In genomic region chr17:34171245-34171818, GRCh38 we compare ENCODE assay signal across 8 cellular contexts.
DNase-seq lines count a peak whose midpoint lies in the region; ATAC-seq and TF ChIP-seq lines count a peak whose summit lies in the region.

No MANE protein-coding gene starts in this region.

- no peaks in the 10 kb centered on the region for H3K9me2 ChIP-seq in OCI-LY1 (ENCODE audit: low read depth, low read length)

- H3K4me3 ChIP-seq in BJ (ENCODE audit: low read depth, low read length) (no peak overlapping the region), H7 (ENCODE audit: insufficient read depth, low read depth, low read length) (no peak overlapping the region), OCI-LY1 (ENCODE audit: low read depth, low read length, poor library complexity, severe bottlenecking) (no peak overlapping the region)

- no peak overlapping the region for H3K9ac ChIP-seq in OCI-LY1 (ENCODE audit: low read length)

- DNase-seq in BJ (ENCODE audit: low read depth) (no peak), H7 (peak; percentile 48), foreskin keratinocyte (peak in 1 of 2 donors; percentile 23), pons (ENCODE audit: low spot score) (peak; percentile 46), occipital lobe (lab: John Stamatoyannopoulos, UW) (no peak), NCI-H128 (lab: John Stamatoyannopoulos, UW; ENCODE audit: unreplicated experiment) (no peak)
- peak; percentile 71 to 72 for DNase-seq in activated T-cell treated with anti-CD3 and anti-CD28 coated beads, Interleukin-2, amount 50 U/mL, for 48 hours

- H3K4me2 ChIP-seq in OCI-LY1 (ENCODE audit: low read length), result no peak overlapping the region

- H3K36me3 ChIP-seq in BJ (ENCODE audit: control insufficient read depth, insufficient read depth, low read length) (no peaks in the 10 kb centered on the region), H7 (replicated peaks; ENCODE audit: control insufficient read depth, insufficient read depth, low read length) (no peaks in the 10 kb centered on the region), OCI-LY1 (ENCODE audit: insufficient read depth, low read length) (no peaks in the 10 kb centered on the region)

- H3K9me3 ChIP-seq in OCI-LY1 (ENCODE audit: low read length), result no peaks in the 10 kb centered on the region

- no peak overlapping the region for H2AFZ ChIP-seq in OCI-LY1 (ENCODE audit: low read length)

- POLR2A ChIA-PET in BJ (lab: Charles Lee), result no interaction called here

- H3K27ac ChIP-seq in OCI-LY1 (ENCODE audit: low read depth, low read length, poor library complexity, severe bottlenecking) (no peak overlapping the region), foreskin keratinocyte (no peak overlapping the region)

- CTCF ChIA-PET in BJ (lab: Yijun Ruan, JAX), result interaction anchor here (0.7 to 5.1 kb wide), 20 partner anchors 8 to 392 kb away, joined by 3 to 68 read pairs (median 4); partner anchors contain the start of genes CCL1 and CCL2

- H3F3A ChIP-seq in OCI-LY1 (ENCODE audit: insufficient read depth, low read length), result no peaks in the 10 kb centered on the region

- TF ChIP-seq CTCF in BJ (IDR thresholded peaks at IDR 0.05; ENCODE audit: insufficient read depth, low read depth, low read length) (peak; percentile 91), OCI-LY1 (IDR thresholded peaks at IDR 0.05; ENCODE audit: low read length) (peak; percentile 79), foreskin keratinocyte (conservative IDR thresholded peaks at IDR 0.05) (peak; percentile 74)

- peaks cover 3% of the 10 kb centered on the region; the same call in 1 of the 2 replicates for H3K27me3 ChIP-seq in BJ (ENCODE audit: control insufficient read depth, insufficient read depth, low read length)
- no peaks in the 10 kb centered on the region for H3K27me3 ChIP-seq in H7 (ENCODE audit: control insufficient read depth, insufficient read depth, low read length)
- no peaks in the 10 kb centered on the region for H3K27me3 ChIP-seq in OCI-LY1 (ENCODE audit: insufficient read depth, low read length)
- H3K27me3 ChIP-seq in foreskin keratinocyte, result peaks cover 8% of the 10 kb centered on the region

- H3K4me1 ChIP-seq in OCI-LY1 (ENCODE audit: insufficient read depth, low read length, severe bottlenecking), result no peaks in the 10 kb centered on the region
- no peaks in the 10 kb centered on the region for H3K4me1 ChIP-seq in foreskin keratinocyte

- H3K79me2 ChIP-seq in OCI-LY1 (ENCODE audit: insufficient read depth, low read length), result no peaks in the 10 kb centered on the region

- H4K20me1 ChIP-seq in OCI-LY1 (ENCODE audit: insufficient read depth, low read length), result no peaks in the 10 kb centered on the region

- peak; percentile 83 for ATAC-seq in foreskin keratinocyte

Comparison
In these comparisons a context has a peak if more than half of its experiments do, and no peak if none do; other contexts are left out.
1. DNase-seq: peak in H7 (single experiment), activated T-cell treated with anti-CD3 and anti-CD28 coated beads, Interleukin-2, amount 50 U/mL, for 48 hours (2 of 2) and pons (single experiment); none in BJ (single experiment), occipital lobe (single experiment) and NCI-H128 (single experiment).
2. Peak in every context shown above with its lines, with median percentiles within 50 percentile points of each other: CTCF ChIP-seq.